ENCODE assay signal across 8 cellular contexts in the genomic region with DNA sequence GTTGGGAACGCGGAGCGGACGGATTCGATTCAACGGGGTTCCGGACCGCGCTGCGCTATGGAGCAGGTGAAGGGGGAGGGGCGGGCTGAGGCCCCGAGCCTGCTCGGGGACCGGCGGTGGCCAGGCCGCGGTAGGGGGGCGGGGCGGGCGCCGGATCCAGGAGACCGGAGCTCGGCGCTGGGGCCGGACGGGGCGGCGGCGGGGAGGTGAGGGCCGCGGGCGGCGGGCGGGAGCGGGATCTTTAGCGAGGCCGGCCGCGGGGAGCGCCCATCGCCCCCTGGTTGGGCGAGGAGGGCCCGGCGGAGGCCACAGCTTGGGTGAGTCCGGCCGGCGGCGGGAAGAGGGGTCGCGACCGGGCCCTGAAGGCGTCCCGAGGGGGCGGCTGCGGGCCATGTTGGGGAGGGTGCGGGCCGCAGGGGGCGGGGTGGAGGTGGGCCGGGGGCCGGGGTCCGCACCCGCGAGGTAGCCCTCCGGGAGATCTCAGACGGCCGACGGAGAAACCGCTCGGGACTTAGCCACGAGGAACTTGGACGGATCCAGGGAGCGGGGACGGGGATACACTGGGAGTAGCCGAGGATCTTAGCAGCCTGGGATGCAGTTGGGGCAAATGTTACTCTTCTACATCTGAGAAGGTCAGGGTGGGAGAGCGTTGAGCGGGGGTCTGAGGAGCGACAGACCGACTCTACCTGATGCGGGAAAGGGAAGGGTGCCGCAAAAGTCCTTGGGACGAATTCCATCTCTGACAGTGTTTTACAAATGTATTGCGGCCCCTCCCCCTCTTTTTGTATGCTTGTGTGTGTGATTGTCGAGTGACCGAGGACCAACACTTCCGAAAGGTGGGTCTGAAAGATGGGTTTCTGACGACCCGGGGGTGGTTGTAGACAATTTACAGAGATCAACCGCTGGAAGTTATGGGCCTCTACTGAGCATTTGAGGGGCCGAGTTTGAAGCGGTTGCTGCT. TPM values are rescaled to one million over a fixed set of nuclear protein-coding genes. Genes with fewer than 3 reads are reported as not detected.
A peak's percentile ranks its signal among the peaks of the same experiment; 100 is the strongest.
DNase-seq lines count a peak whose midpoint lies in the region; ATAC-seq and TF ChIP-seq lines count a peak whose summit lies in the region.

No MANE protein-coding gene starts in this region.

- no peak overlapping the region for H3K9ac ChIP-seq in MM.1S (ENCODE audit: low read length)
- peak overlapping the region; percentile 90 for H3K9ac ChIP-seq in neuronal stem cell (ENCODE audit: low read depth, low read length, poor library complexity)

- H3K9me3 ChIP-seq in MM.1S (replicated peaks; ENCODE audit: insufficient read depth, low read length) (no peaks in the 10 kb centered on the region), neuronal stem cell (replicated peaks in 1 of 2; ENCODE audit: control insufficient read depth in 2 of 2, insufficient read depth in 1 of 2, low read depth in 1 of 2, low read length in 2 of 2) (peaks cover 0 to 2% of the 10 kb centered on the region in 2 donors), upper lobe of right lung (no peaks in the 10 kb centered on the region)

- no peak overlapping the region for H4K91ac ChIP-seq in neuronal stem cell (ENCODE audit: low read depth, low read length, poor library complexity)

- H3K36me3 ChIP-seq in MM.1S (replicated peaks; ENCODE audit: insufficient read depth, low read length), result no peaks in the 10 kb centered on the region
- H3K36me3 ChIP-seq in neuronal stem cell (replicated peaks in 1 of 2; ENCODE audit: control insufficient read depth in 2 of 2, insufficient read depth in 2 of 2, low read length in 2 of 2), result peaks cover 5 to 23% of the 10 kb centered on the region in 2 donors
- peaks cover 11% of the 10 kb centered on the region for H3K36me3 ChIP-seq in upper lobe of right lung

- H3K18ac ChIP-seq in neuronal stem cell (ENCODE audit: low read length), result peak overlapping the region; percentile 89

- no peak overlapping the region for H3K23ac ChIP-seq in neuronal stem cell (ENCODE audit: low read depth, low read length, poor library complexity)

- no peak overlapping the region for H3K14ac ChIP-seq in neuronal stem cell (ENCODE audit: low read length)

- TF ChIP-seq POLR2A in GM10847 (IDR thresholded peaks at IDR 0.05; ENCODE audit: extremely low read depth, insufficient read length), result peak; percentile 77

- H3K4me1 Mint-ChIP-seq in activated naive CD8-positive, alpha-beta T cell treated with anti-CD3 and anti-CD28 coated beads, Interleukin-2, amount 50 U/mL, for 24 hours, result peaks cover 60% of the 10 kb centered on the region

- intact Hi-C loops in upper lobe of right lung (cut with DNase I), result no loop called here

- TF ChIP-seq CTCF in MM.1S (IDR thresholded peaks at IDR 0.05; ENCODE audit: low read length), result no peak
- TF ChIP-seq CTCF in upper lobe of right lung (IDR thresholded peaks at IDR 0.05), result no peak

- DNase-seq in MM.1S, result peak; percentile 27
- peak; percentile 43 for DNase-seq in activated naive CD8-positive, alpha-beta T cell treated with anti-CD3 and anti-CD28 coated beads, Interleukin-2, amount 50 U/mL, for 24 hours
- DNase-seq in neuronal stem cell (ENCODE audit: low spot score), result no peak
- no peak for DNase-seq in putamen (ENCODE audit: low spot score)
- DNase-seq in HuH-7 (ENCODE audit: low spot score), result no peak
- no peak for DNase-seq in upper lobe of right lung

- H3K4ac ChIP-seq in neuronal stem cell (ENCODE audit: low read length), result no peak overlapping the region

- H2BK15ac ChIP-seq in neuronal stem cell (ENCODE audit: low read length), result no peak overlapping the region

- peaks cover 6% of the 10 kb centered on the region for H3K27me3 Mint-ChIP-seq in activated naive CD8-positive, alpha-beta T cell treated with anti-CD3 and anti-CD28 coated beads, Interleukin-2, amount 50 U/mL, for 24 hours

- no peaks in the 10 kb centered on the region for H3K27me3 ChIP-seq in MM.1S (replicated peaks; ENCODE audit: insufficient read depth, low read length)
- H3K27me3 ChIP-seq in neuronal stem cell (ENCODE audit: control insufficient read depth in 3 of 3, insufficient read depth in 3 of 3, low read depth in 1 of 3, low read length in 3 of 3), result no peaks in the 10 kb centered on the region
- no peaks in the 10 kb centered on the region for H3K27me3 ChIP-seq in upper lobe of right lung

- H3K9me2 ChIP-seq in MM.1S (replicated peaks; ENCODE audit: insufficient read depth, low read length), result no peaks in the 10 kb centered on the region

- H3K4me1 ChIP-seq in MM.1S (ENCODE audit: low read length) (peaks cover 26% of the 10 kb centered on the region), neuronal stem cell (ENCODE audit: control insufficient read depth in 2 of 2, insufficient read depth in 1 of 2, low read depth in 1 of 2, low read length in 2 of 2) (peaks cover 8 to 9% of the 10 kb centered on the region in 2 donors), upper lobe of right lung (peaks cover 35% of the 10 kb centered on the region)

- peaks cover 21% of the 10 kb centered on the region for H3K79me2 ChIP-seq in MM.1S (ENCODE audit: low read length)

- no peak overlapping the region for H2BK12ac ChIP-seq in neuronal stem cell (ENCODE audit: low read length)

- H4K8ac ChIP-seq in neuronal stem cell (ENCODE audit: low read depth, low read length), result no peak overlapping the region

- H3K4me2 ChIP-seq in MM.1S (ENCODE audit: low read depth, low read length), result no peak overlapping the region
- H3K4me2 ChIP-seq in neuronal stem cell (ENCODE audit: insufficient read depth, low read length, poor library complexity, severe bottlenecking), result no peak overlapping the region

- H3K27ac Mint-ChIP-seq in activated naive CD8-positive, alpha-beta T cell treated with anti-CD3 and anti-CD28 coated beads, Interleukin-2, amount 50 U/mL, for 24 hours, result peak overlapping the region; percentile 98

- H3K4me3 ChIP-seq in MM.1S (ENCODE audit: low read length) (no peak overlapping the region), neuronal stem cell (ENCODE audit: low read length in 2 of 2) (no peak overlapping the region), upper lobe of right lung (no peak overlapping the region)

- no CpG with 5 or more reads among the region's 90 CpGs for WGBS in neuronal stem cell (ENCODE audit: extremely low coverage in 2 of 2, insufficient read length in 2 of 2, insufficient replicate concordance in 1 of 2), 2 donors

- no peaks in the 10 kb centered on the region for H3K9me3 Mint-ChIP-seq in activated naive CD8-positive, alpha-beta T cell treated with anti-CD3 and anti-CD28 coated beads, Interleukin-2, amount 50 U/mL, for 24 hours

- H2AK5ac ChIP-seq in neuronal stem cell (ENCODE audit: low read depth, low read length), result peak overlapping the region; percentile 85

- H2AFZ ChIP-seq in MM.1S (ENCODE audit: low read length), result no peak overlapping the region
- H2AFZ ChIP-seq in neuronal stem cell (ENCODE audit: low read length), result peak overlapping the region; percentile 47

- H4K20me1 ChIP-seq in MM.1S (ENCODE audit: insufficient read depth, low read length), result no peaks in the 10 kb centered on the region; the same call in 1 of the 2 replicates

- H3K27ac ChIP-seq in MM.1S (ENCODE audit: low read length) (no peak overlapping the region), neuronal stem cell (replicated peaks; ENCODE audit: low read length) (peak overlapping the region; percentile 71), upper lobe of right lung (no peak overlapping the region)

- H3K79me1 ChIP-seq in neuronal stem cell (ENCODE audit: low read depth, low read length), result peaks cover 4% of the 10 kb centered on the region

- no peak for ATAC-seq in activated naive CD8-positive, alpha-beta T cell treated with anti-CD3 and anti-CD28 coated beads, Interleukin-2, amount 50 U/mL, for 24 hours
- ATAC-seq in HG03520 (IDR thresholded peaks at IDR 0.05; ENCODE audit: unreplicated experiment) (no peak), upper lobe of right lung (no peak)

- H2BK120ac ChIP-seq in neuronal stem cell (ENCODE audit: low read depth, low read length), result no peak overlapping the region

- H2BK5ac ChIP-seq in neuronal stem cell (ENCODE audit: low read length), result peak overlapping the region; percentile 57

- H3F3A ChIP-seq in MM.1S (ENCODE audit: insufficient read depth, low read length), result peaks cover 40% of the 10 kb centered on the region

- H3K36me3 Mint-ChIP-seq in activated naive CD8-positive, alpha-beta T cell treated with anti-CD3 and anti-CD28 coated beads, Interleukin-2, amount 50 U/mL, for 24 hours (ENCODE audit: low read depth), result peaks cover 26% of the 10 kb centered on the region

- peak overlapping the region; percentile 94 for H3K4me3 Mint-ChIP-seq in activated naive CD8-positive, alpha-beta T cell treated with anti-CD3 and anti-CD28 coated beads, Interleukin-2, amount 50 U/mL, for 24 hours

RNA-seq across cellular contexts. Expression of a gene that starts 0.5 kb away (rescaled TPM):
- polyA plus RNA-seq in neuronal stem cell (2013, experiment 1 of 2), result 160 TPM
- polyA plus RNA-seq in neuronal stem cell (2013, experiment 2 of 2), result 156 TPM
- 110 TPM for total RNA-seq in upper lobe of right lung

RNA-seq across cellular contexts. Expression of a gene that starts 20.0 kb away (rescaled TPM):
- 0.32 TPM for polyA plus RNA-seq in neuronal stem cell (2013, experiment 1 of 2)
- polyA plus RNA-seq in neuronal stem cell (2013, experiment 2 of 2), result 0.44 TPM
- 73.1 TPM for total RNA-seq in upper lobe of right lung

RNA-seq across cellular contexts. Expression of a gene that starts 20.6 kb away (rescaled TPM):
- 20.5 TPM for polyA plus RNA-seq in neuronal stem cell (2013, experiment 1 of 2)
- polyA plus RNA-seq in neuronal stem cell (2013, experiment 2 of 2), result 20.6 TPM
- total RNA-seq in upper lobe of right lung, result 15.8 TPM

RNA-seq across cellular contexts. Expression of a gene that starts 39.5 kb away (rescaled TPM):
- 53.3 TPM for polyA plus RNA-seq in neuronal stem cell (2013, experiment 1 of 2)
- polyA plus RNA-seq in neuronal stem cell (2013, experiment 2 of 2), result 53.3 TPM
- 22.4 TPM for total RNA-seq in upper lobe of right lung

RNA-seq across cellular contexts. Expression of a gene that starts 39.6 kb away (rescaled TPM):
- 30.8 TPM for polyA plus RNA-seq in neuronal stem cell (2013, experiment 1 of 2)
- polyA plus RNA-seq in neuronal stem cell (2013, experiment 2 of 2), result 29.4 TPM
- total RNA-seq in upper lobe of right lung, result 47.8 TPM

Comparison
In these comparisons a context has a peak if more than half of its experiments do, and no peak if none do; other contexts are left out.
1. DNase-seq: peak in MM.1S (single experiment) and activated naive CD8-positive, alpha-beta T cell treated with anti-CD3 and anti-CD28 coated beads, Interleukin-2, amount 50 U/mL, for 24 hours (single experiment); none in neuronal stem cell (single experiment), putamen (single experiment), HuH-7 (single experiment) and upper lobe of right lung (single experiment).